ENCODE assay signal across 27 cellular contexts in genomic region chr3:85394424-85394823, GRCh38.
"Had no signal": no experiment of that assay in that cellular context is flagged by ENCODE, and none has a peak within 500 bp of the region (broad histone marks: within the 10 kb centered on the region; RNA-seq: fewer than 3 reads in every experiment).

No MANE protein-coding gene starts in this region.

- H3K9me3 ChIP-seq: suprapubic skin, testis, thoracic aorta, thyroid gland, tibial artery, tibial nerve, transverse colon, upper lobe of left lung, upper lobe of right lung, uterus, vagina had no signal

- H3K4me3 ChIP-seq: stomach, suprapubic skin, thoracic aorta, thyroid gland, tibial artery, tibial nerve, transverse colon, upper lobe of left lung, upper lobe of right lung, uterus, vagina had no signal

- H3K4me1 ChIP-seq: stomach, suprapubic skin, testis, thyroid gland, tibial artery, tibial nerve, transverse colon, upper lobe of left lung, upper lobe of right lung, uterus, vagina had no signal

- FAIRE-seq: urothelium cell line had no signal

- ATAC-seq: stimulated activated effector memory CD8-positive, alpha-beta T cell treated with anti-CD3 and anti-CD28 coated beads, Interleukin-12 subunit alpha, Interleukin-12 subunit beta, amount 100 ng/mL, for 72 hours; stimulated activated memory B cell treated with anti-CD40 and anti-IgM and Interleukin-4, amounts not matched to agents 10 μg/mL and 1 μg/mL and 100 μg/mL, for 72 hours; stimulated activated naive B cell treated with anti-CD40 and anti-IgM and Interleukin-4, amounts not matched to agents 10 μg/mL and 1 μg/mL and 100 μg/mL, for 72 hours; stimulated activated naive CD8-positive, alpha-beta T cell treated with anti-CD3 and anti-CD28 coated beads, Interleukin-15, amount 100 ng/mL, for 72 hours; stimulated activated naive CD8-positive, alpha-beta T cell treated with anti-CD3 and anti-CD28 coated beads, Interleukin-15, Interleukin-2, amounts not matched to agents 100 U/mL and 50 U/mL, for 24 hours; upper lobe of right lung had no signal

- H3K27ac ChIP-seq: stomach, suprapubic skin, testis, thoracic aorta, thyroid gland, tibial artery, tibial nerve, transverse colon, upper lobe of left lung, upper lobe of right lung, uterus, vagina had no signal

- H3K36me3 ChIP-seq: stomach, suprapubic skin, thoracic aorta, thyroid gland, tibial artery, tibial nerve, transverse colon, upper lobe of left lung, upper lobe of right lung, uterus, vagina had no signal

- H3K27me3 ChIP-seq: stomach, suprapubic skin, testis, thyroid gland, tibial artery, tibial nerve, transverse colon, upper lobe of left lung, upper lobe of right lung, uterus, vagina had no signal

- DNase-seq: stimulated activated CD4-positive, alpha-beta T cell treated with anti-CD3 and anti-CD28 coated beads, Interleukin-2, amount 100 ng/mL, for 48 hours; stimulated activated CD4-positive, alpha-beta T cell treated with anti-CD3 and anti-CD28 coated beads, Interleukin-4, amount 100 ng/mL, for 1 hour; stimulated activated CD4-positive, alpha-beta T cell treated with anti-CD3 and anti-CD28 coated beads, Interleukin-4, amount 100 ng/mL, for 24 hours; stimulated activated CD4-positive, alpha-beta T cell treated with anti-CD3 and anti-CD28 coated beads, Interleukin-4, amount 100 ng/mL, for 4 hours; stimulated activated CD8-positive, alpha-beta memory T cell treated with anti-CD3 and anti-CD28 coated beads, Interleukin-4, amount 100 ng/mL, for 48 hours; stimulated activated naive B cell treated with anti-CD40 and anti-IgM and Interleukin-4, amounts not matched to agents 10 μg/mL and 1 μg/mL and 100 μg/mL, for 72 hours; stimulated activated naive CD4-positive, alpha-beta T cell; stimulated activated naive CD4-positive, alpha-beta T cell treated with Interleukin-2 at 50 U/mL for 16 hours; stimulated activated naive CD8-positive, alpha-beta T cell treated with anti-CD3 and anti-CD28 coated beads, Interleukin-15, amount 100 ng/mL, for 72 hours; stimulated activated naive CD8-positive, alpha-beta T cell treated with anti-CD3 and anti-CD28 coated beads, Interleukin-15, Interleukin-2, amounts not matched to agents 100 U/mL and 50 U/mL, for 24 hours; stomach; substantia nigra; testis; thyroid gland; tibial artery; transverse colon; trophoblast cell; upper lobe of right lung; uterus had no signal
